ENCODE assay signal across 11 cellular contexts in the genomic region with DNA sequence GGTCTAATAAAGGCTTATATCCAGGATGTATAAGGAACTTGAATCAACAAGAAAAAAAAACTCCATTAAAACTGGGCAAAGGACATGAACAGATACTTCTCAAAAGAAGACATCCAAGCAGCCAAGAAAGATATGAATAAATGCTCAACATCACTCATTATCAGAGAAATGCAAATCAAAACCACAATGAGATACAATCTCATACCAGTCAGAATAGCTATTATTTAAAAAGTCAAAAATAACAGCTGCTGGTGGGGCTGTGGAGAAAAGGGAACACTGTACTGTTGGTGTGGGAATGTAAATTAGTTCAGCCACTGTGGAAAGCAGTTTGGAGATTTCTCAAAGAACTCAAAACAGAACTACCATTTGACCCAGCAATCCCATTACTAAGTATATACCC. TPM values are rescaled to one million over a fixed set of nuclear protein-coding genes. Genes with fewer than 3 reads are reported as not detected.
DNase-seq lines count a peak whose midpoint lies in the region; ATAC-seq lines count a peak whose summit lies in the region.
"Had no signal": no experiment of that assay in that cellular context is flagged by ENCODE, and none has a peak within 500 bp of the region (broad histone marks: within the 10 kb centered on the region; RNA-seq: fewer than 3 reads in every experiment).

No MANE protein-coding gene starts in this region.

- ATAC-seq in GM18498 (IDR thresholded peaks at IDR 0.05; ENCODE audit: unreplicated experiment) (peak; percentile 68), GM18870 (IDR thresholded peaks at IDR 0.05; ENCODE audit: unreplicated experiment) (peak; percentile 76), GM21529 (IDR thresholded peaks at IDR 0.05; ENCODE audit: unreplicated experiment) (peak; percentile 58), HG02852 (IDR thresholded peaks at IDR 0.05; ENCODE audit: unreplicated experiment) (peak; percentile 84), HG03354 (IDR thresholded peaks at IDR 0.05; ENCODE audit: poor library complexity, severe bottlenecking, unreplicated experiment) (peak; percentile 66)

- DNase-seq in M059J (ENCODE audit: low read depth) (peak; percentile 18), amniotic epithelial cell (ENCODE audit: low read depth) (peak; percentile 71)

RNA-seq across cellular contexts. Expression of a gene that starts 20.1 kb away (rescaled TPM):
- not detected in 2 replicates for total RNA-seq in M059J (2014; rRNA removed; shearing (Covaris generic))
- total RNA-seq: CD8-positive, alpha-beta memory T cell; GM12878; HFFc6; T-helper 1 cell treated with Interleukin-12 subunit alpha and Interleukin-12 subunit beta and Interleukin-4 antibody, amounts not matched to agents 30 ng/mL and 1 ng/mL, for 36 hours had no signal

RNA-seq across cellular contexts. Expression of a gene that starts 34.8 kb away (rescaled TPM):
- total RNA-seq in M059J (2014; rRNA removed; shearing (Covaris generic)): 0.20 TPM in 1 of 2 replicates, not detected in the other
- total RNA-seq: CD8-positive, alpha-beta memory T cell; GM12878; T-helper 1 cell treated with Interleukin-12 subunit alpha and Interleukin-12 subunit beta and Interleukin-4 antibody, amounts not matched to agents 30 ng/mL and 1 ng/mL, for 36 hours had no signal

RNA-seq across cellular contexts. Expression of a gene that starts 55.0 kb away (rescaled TPM):
- not detected in 2 replicates for total RNA-seq in M059J (2014; rRNA removed; shearing (Covaris generic))
- total RNA-seq: CD8-positive, alpha-beta memory T cell; GM12878; HFFc6; T-helper 1 cell treated with Interleukin-12 subunit alpha and Interleukin-12 subunit beta and Interleukin-4 antibody, amounts not matched to agents 30 ng/mL and 1 ng/mL, for 36 hours had no signal

Comparison
In these comparisons a context has a peak if more than half of its experiments do, and no peak if none do; other contexts are left out.
1. Peak in every context shown above with its lines: DNase-seq and ATAC-seq.